ENCODE assay signal across 10 cellular contexts in genomic region chr19:51440846-51441409, GRCh38. TPM values are rescaled to one million over a fixed set of nuclear protein-coding genes. Genes with fewer than 3 reads are reported as not detected.
DNase-seq lines count a peak whose midpoint lies in the region; ATAC-seq, FAIRE-seq and TF ChIP-seq lines count a peak whose summit lies in the region.
"Had no signal": no experiment of that assay in that cellular context is flagged by ENCODE, and none has a peak within 500 bp of the region (broad histone marks: within the 10 kb centered on the region; RNA-seq: fewer than 3 reads in every experiment).

No MANE protein-coding gene starts in this region.

- H3K27me3 Mint-ChIP-seq in stimulated activated naive B cell treated with anti-CD40 and anti-IgM and Interleukin-4, amounts not matched to agents 10 μg/mL and 1 μg/mL and 100 μg/mL, for 72 hours: peaks cover 4 to 10% of the 10 kb centered on the region in 2 donors

- H3K9me3 Mint-ChIP-seq in stimulated activated naive B cell treated with anti-CD40 and anti-IgM and Interleukin-4, amounts not matched to agents 10 μg/mL and 1 μg/mL and 100 μg/mL, for 72 hours: no peaks in the 10 kb centered on the region
- H3K9me3 Mint-ChIP-seq: nephron had no signal

- H3K4me1 Mint-ChIP-seq in stimulated activated naive B cell treated with anti-CD40 and anti-IgM and Interleukin-4, amounts not matched to agents 10 μg/mL and 1 μg/mL and 100 μg/mL, for 72 hours: peaks cover 30 to 72% of the 10 kb centered on the region in 2 donors
- H3K4me1 Mint-ChIP-seq: nephron had no signal

- DNase-seq in HL-60 (ENCODE audit: low read depth in 1 of 2, low spot score in 1 of 2): peak in 1 of 2 experiments; percentile 28
- peak; percentile 89 for DNase-seq in activated CD8-positive, alpha-beta memory T cell treated with anti-CD3 and anti-CD28 coated beads for 24 hours
- DNase-seq in lower lobe of right lung: no peak
- DNase-seq in stimulated activated naive B cell treated with anti-CD40 and anti-IgM and Interleukin-4, amounts not matched to agents 10 μg/mL and 1 μg/mL and 100 μg/mL, for 72 hours: peak; percentile 66
- no peak for DNase-seq in D721Med (ENCODE audit: insufficient read length, low spot score)
- DNase-seq in HCEC 1CT: no peak
- no peak for DNase-seq in NCI-H446 (lab: John Stamatoyannopoulos, UW)
- DNase-seq: IMR-90 had no signal

- H3K27me3 ChIP-seq in HL-60 (ENCODE audit: insufficient read depth, poor library complexity, severe bottlenecking): no peaks in the 10 kb centered on the region
- H3K27me3 ChIP-seq in lower lobe of right lung (ENCODE audit: low read depth): peaks cover 44% of the 10 kb centered on the region

- H3K4me3 Mint-ChIP-seq in stimulated activated naive B cell treated with anti-CD40 and anti-IgM and Interleukin-4, amounts not matched to agents 10 μg/mL and 1 μg/mL and 100 μg/mL, for 72 hours: peak overlapping the region; percentile 83
- H3K4me3 Mint-ChIP-seq: nephron had no signal

- H3K27ac Mint-ChIP-seq in stimulated activated naive B cell treated with anti-CD40 and anti-IgM and Interleukin-4, amounts not matched to agents 10 μg/mL and 1 μg/mL and 100 μg/mL, for 72 hours: peak overlapping the region; percentile 95
- H3K27ac Mint-ChIP-seq: nephron had no signal

- H3K27ac ChIP-seq in HL-60 (replicated peaks): peak overlapping the region; percentile 39
- H3K27ac ChIP-seq in lower lobe of right lung: no peak overlapping the region

- H3K36me3 ChIP-seq in lower lobe of right lung: no peaks in the 10 kb centered on the region

- TF ChIP-seq CTCF in HL-60 (IDR thresholded peaks at IDR 0.05; ENCODE audit: insufficient read depth, low read length): no peak
- TF ChIP-seq CTCF in lower lobe of right lung (IDR thresholded peaks at IDR 0.05): no peak
- TF ChIP-seq CTCF in D721Med (IDR thresholded peaks at IDR 0.05; ENCODE audit: insufficient read depth, missing control alignments): no peak

- ATAC-seq in lower lobe of right lung: peak; percentile 29 to 35
- peak; percentile 44 to 50 for ATAC-seq in stimulated activated naive B cell treated with anti-CD40 and anti-IgM and Interleukin-4, amounts not matched to agents 10 μg/mL and 1 μg/mL and 100 μg/mL, for 72 hours (replicated peaks)

- peaks cover 4% of the 10 kb centered on the region for H3K4me1 ChIP-seq in lower lobe of right lung

- H3K36me3 Mint-ChIP-seq in stimulated activated naive B cell treated with anti-CD40 and anti-IgM and Interleukin-4, amounts not matched to agents 10 μg/mL and 1 μg/mL and 100 μg/mL, for 72 hours: no peaks in the 10 kb centered on the region

- intact Hi-C loops in lower lobe of right lung (cut with DNase I): no loop called here

- no peak for FAIRE-seq in D721Med (lab: Jason Lieb, UNC)
- FAIRE-seq: endometrium had no signal

- no peaks in the 10 kb centered on the region for H3K9me3 ChIP-seq in lower lobe of right lung

- H3K4me3 ChIP-seq in HL-60 (replicated peaks; ENCODE audit: insufficient read depth, low read length) (no peak overlapping the region), lower lobe of right lung (peak overlapping the region; percentile 17)

RNA-seq across cellular contexts. Expression of gene SIGLEC8, which starts 17.3 kb away (rescaled TPM):
- total RNA-seq in lower lobe of right lung: 3.0 TPM
- total RNA-seq: IMR-90 had no signal

RNA-seq across cellular contexts. Expression of gene SIGLEC10, which starts 23.5 kb away (rescaled TPM):
- total RNA-seq in lower lobe of right lung: 17.4 TPM
- total RNA-seq: IMR-90 had no signal

RNA-seq across cellular contexts. Expression of gene CEACAM18, which starts 37.4 kb away (rescaled TPM):
- not detected for total RNA-seq in lower lobe of right lung
- total RNA-seq: IMR-90 had no signal

RNA-seq across cellular contexts. Expression of gene C19orf84, which starts 50.5 kb away (rescaled TPM):
- total RNA-seq in lower lobe of right lung: not detected
- total RNA-seq: IMR-90 had no signal

RNA-seq across cellular contexts. Expression of gene LIM2, which starts 53.2 kb away (rescaled TPM):
- not detected for total RNA-seq in lower lobe of right lung
- total RNA-seq: IMR-90 had no signal

Comparison
In these comparisons a context has a peak if more than half of its experiments do, and no peak if none do; other contexts are left out.
1. DNase-seq: peak in activated CD8-positive, alpha-beta memory T cell treated with anti-CD3 and anti-CD28 coated beads for 24 hours (single experiment) and stimulated activated naive B cell treated with anti-CD40 and anti-IgM and Interleukin-4, amounts not matched to agents 10 μg/mL and 1 μg/mL and 100 μg/mL, for 72 hours (single experiment); none in lower lobe of right lung (single experiment), D721Med (single experiment), HCEC 1CT (single experiment) and NCI-H446 (0 of 2).